In genomic region chr7:99493823-99494222, GRCh38 we compare ENCODE assay signal across 1 cellular context.
A peak's percentile ranks its signal among the peaks of the same experiment; 100 is the strongest.
TF ChIP-seq lines count a peak whose summit lies in the region.

No MANE protein-coding gene starts in this region.

TF ChIP-seq in K562, 482 proteins besides CTCF, POLR2A, EP300 and RAD21 (continued from another document):
- no peak for TF ChIP-seq ZNF592 (IDR thresholded peaks at IDR 0.05)
- TF ChIP-seq ZNF785 (CRISPR knock-in tag; IDR thresholded peaks at IDR 0.05) = no peak
- no peak for TF ChIP-seq ZNF239 (CRISPR knock-in tag; IDR thresholded peaks at IDR 0.05)
- no peak for TF ChIP-seq FUS (optimal IDR thresholded peaks at IDR 0.05; ENCODE audit: low read depth, low read length)
- no peak for TF ChIP-seq CGGBP1 (CRISPR knock-in tag; IDR thresholded peaks at IDR 0.05)
- no peak for TF ChIP-seq SMARCC2 (IDR thresholded peaks at IDR 0.05; ENCODE audit: low read depth)
- no peak for TF ChIP-seq TCF7 (IDR thresholded peaks at IDR 0.05; ENCODE audit: borderline replicate concordance)
- no peak for TF ChIP-seq FOXO4 (CRISPR knock-in tag; IDR thresholded peaks at IDR 0.05)
- TF ChIP-seq KAT7 (CRISPR knock-in tag; IDR thresholded peaks at IDR 0.05; ENCODE audit: borderline replicate concordance) = no peak
- TF ChIP-seq MCM3 (IDR thresholded peaks at IDR 0.05) = no peak
- no peak for TF ChIP-seq TFAM (CRISPR knock-in tag; conservative IDR thresholded peaks at IDR 0.05)
- TF ChIP-seq ZNF717 (CRISPR knock-in tag; IDR thresholded peaks at IDR 0.05) = no peak
- TF ChIP-seq GTF2A2 (tag; IDR thresholded peaks at IDR 0.05) = no peak
- no peak for TF ChIP-seq ZNF12 (CRISPR knock-in tag; IDR thresholded peaks at IDR 0.05)
- no peak for TF ChIP-seq HOMEZ (CRISPR knock-in tag; IDR thresholded peaks at IDR 0.05)
- TF ChIP-seq ZBTB11 (CRISPR knock-in tag; IDR thresholded peaks at IDR 0.05) = no peak
- no peak for TF ChIP-seq ARID3B (CRISPR knock-in tag; IDR thresholded peaks at IDR 0.05; ENCODE audit: borderline replicate concordance)
- TF ChIP-seq ZNF395 (CRISPR knock-in tag; IDR thresholded peaks at IDR 0.05) = no peak
- TF ChIP-seq TAL1 (IDR thresholded peaks at IDR 0.05) = no peak
- no peak for TF ChIP-seq ZNF551 (CRISPR knock-in tag; IDR thresholded peaks at IDR 0.05)
- TF ChIP-seq COPS2 (conservative IDR thresholded peaks at IDR 0.05) = no peak
- no peak for TF ChIP-seq ZNF507 (tag; conservative IDR thresholded peaks at IDR 0.05)
- TF ChIP-seq TEAD4 (IDR thresholded peaks at IDR 0.05; ENCODE audit: low read length) = peak; percentile 49; the same call in 1 of the 2 replicates
- no peak for TF ChIP-seq TEAD4 (CRISPR knock-in tag; IDR thresholded peaks at IDR 0.05; ENCODE audit: borderline replicate concordance)
- TF ChIP-seq ZNF583 (CRISPR knock-in tag; IDR thresholded peaks at IDR 0.05) = no peak
- no peak for TF ChIP-seq ZNF217 (CRISPR knock-in tag; IDR thresholded peaks at IDR 0.05)
- TF ChIP-seq POLR2AphosphoS5 (IDR thresholded peaks at IDR 0.05; ENCODE audit: control insufficient read depth, insufficient read depth, low read depth, low read length) = peak; percentile 45; the same call in 1 of the 2 replicates
- peak; percentile 64 for TF ChIP-seq RBM25 (IDR thresholded peaks at IDR 0.05; ENCODE audit: low read depth, low read length, severe bottlenecking)
TF ChIP-seq in K562: peak in this region for 17.
